Comparison of ENCODE assay signal across 2 cellular contexts in genomic region chr5:139997276-139997675, GRCh38.
A peak's percentile ranks its signal among the peaks of the same experiment; 100 is the strongest.
TF ChIP-seq lines count a peak whose summit lies in the region.

No MANE protein-coding gene starts in this region.

TF ChIP-seq in HepG2, 621 proteins besides CTCF, POLR2A, EP300 and RAD21:
- peak; percentile 91 for TF ChIP-seq ZNF652 (CRISPR knock-in tag; IDR thresholded peaks at IDR 0.05; ENCODE audit: borderline replicate concordance, low read depth)
- peak; percentile 49 for TF ChIP-seq HNF4A (CRISPR knock-in tag; IDR thresholded peaks at IDR 0.05)
- TF ChIP-seq ZNF274 (CRISPR knock-in tag; IDR thresholded peaks at IDR 0.05), result no peak

TF ChIP-seq in GM12878, 131 proteins besides CTCF, POLR2A, EP300 and RAD21:
- TF ChIP-seq SPI1 (IDR thresholded peaks at IDR 0.05; ENCODE audit: borderline replicate concordance, insufficient read depth, low read depth, low read length) (no peak), IKZF1 (conservative IDR thresholded peaks at IDR 0.05) (no peak), ZNF274 (IDR thresholded peaks at IDR 0.05; ENCODE audit: insufficient read depth, insufficient read length) (no peak), NR2C1 (IDR thresholded peaks at IDR 0.05) (no peak), GABPA (IDR thresholded peaks at IDR 0.05; ENCODE audit: low read depth) (no peak), ATF2 (IDR thresholded peaks at IDR 0.05; ENCODE audit: low read length) (no peak), BCL11A (IDR thresholded peaks at IDR 0.05; ENCODE audit: low read depth, low read length) (no peak), STAT3 (IDR thresholded peaks at IDR 0.05; ENCODE audit: low read depth, low read length) (no peak), NFXL1 (IDR thresholded peaks at IDR 0.05; ENCODE audit: borderline replicate concordance) (no peak), STAT1 (conservative IDR thresholded peaks at IDR 0.05) (no peak), TBL1XR1 (IDR thresholded peaks at IDR 0.05; ENCODE audit: low read depth, low read length) (no peak), EZH2 (IDR thresholded peaks at IDR 0.05; ENCODE audit: borderline replicate concordance, control insufficient read depth, low read depth, low read length) (no peak), NFYA (IDR thresholded peaks at IDR 0.05; ENCODE audit: borderline replicate concordance, low read depth, low read length) (no peak)
- TF ChIP-seq, protein P1, sequence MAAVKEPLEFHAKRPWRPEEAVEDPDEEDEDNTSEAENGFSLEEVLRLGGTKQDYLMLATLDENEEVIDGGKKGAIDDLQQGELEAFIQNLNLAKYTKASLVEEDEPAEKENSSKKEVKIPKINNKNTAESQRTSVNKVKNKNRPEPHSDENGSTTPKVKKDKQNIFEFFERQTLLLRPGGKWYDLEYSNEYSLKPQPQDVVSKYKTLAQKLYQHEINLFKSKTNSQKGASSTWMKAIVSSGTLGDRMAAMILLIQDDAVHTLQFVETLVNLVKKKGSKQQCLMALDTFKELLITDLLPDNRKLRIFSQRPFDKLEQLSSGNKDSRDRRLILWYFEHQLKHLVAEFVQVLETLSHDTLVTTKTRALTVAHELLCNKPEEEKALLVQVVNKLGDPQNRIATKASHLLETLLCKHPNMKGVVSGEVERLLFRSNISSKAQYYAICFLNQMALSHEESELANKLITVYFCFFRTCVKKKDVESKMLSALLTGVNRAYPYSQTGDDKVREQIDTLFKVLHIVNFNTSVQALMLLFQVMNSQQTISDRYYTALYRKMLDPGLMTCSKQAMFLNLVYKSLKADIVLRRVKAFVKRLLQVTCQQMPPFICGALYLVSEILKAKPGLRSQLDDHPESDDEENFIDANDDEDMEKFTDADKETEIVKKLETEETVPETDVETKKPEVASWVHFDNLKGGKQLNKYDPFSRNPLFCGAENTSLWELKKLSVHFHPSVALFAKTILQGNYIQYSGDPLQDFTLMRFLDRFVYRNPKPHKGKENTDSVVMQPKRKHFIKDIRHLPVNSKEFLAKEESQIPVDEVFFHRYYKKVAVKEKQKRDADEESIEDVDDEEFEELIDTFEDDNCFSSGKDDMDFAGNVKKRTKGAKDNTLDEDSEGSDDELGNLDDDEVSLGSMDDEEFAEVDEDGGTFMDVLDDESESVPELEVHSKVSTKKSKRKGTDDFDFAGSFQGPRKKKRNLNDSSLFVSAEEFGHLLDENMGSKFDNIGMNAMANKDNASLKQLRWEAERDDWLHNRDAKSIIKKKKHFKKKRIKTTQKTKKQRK (IDR thresholded peaks at IDR 0.05; ENCODE audit: low read depth, low read length), result no peak
- TF ChIP-seq, protein P2, sequence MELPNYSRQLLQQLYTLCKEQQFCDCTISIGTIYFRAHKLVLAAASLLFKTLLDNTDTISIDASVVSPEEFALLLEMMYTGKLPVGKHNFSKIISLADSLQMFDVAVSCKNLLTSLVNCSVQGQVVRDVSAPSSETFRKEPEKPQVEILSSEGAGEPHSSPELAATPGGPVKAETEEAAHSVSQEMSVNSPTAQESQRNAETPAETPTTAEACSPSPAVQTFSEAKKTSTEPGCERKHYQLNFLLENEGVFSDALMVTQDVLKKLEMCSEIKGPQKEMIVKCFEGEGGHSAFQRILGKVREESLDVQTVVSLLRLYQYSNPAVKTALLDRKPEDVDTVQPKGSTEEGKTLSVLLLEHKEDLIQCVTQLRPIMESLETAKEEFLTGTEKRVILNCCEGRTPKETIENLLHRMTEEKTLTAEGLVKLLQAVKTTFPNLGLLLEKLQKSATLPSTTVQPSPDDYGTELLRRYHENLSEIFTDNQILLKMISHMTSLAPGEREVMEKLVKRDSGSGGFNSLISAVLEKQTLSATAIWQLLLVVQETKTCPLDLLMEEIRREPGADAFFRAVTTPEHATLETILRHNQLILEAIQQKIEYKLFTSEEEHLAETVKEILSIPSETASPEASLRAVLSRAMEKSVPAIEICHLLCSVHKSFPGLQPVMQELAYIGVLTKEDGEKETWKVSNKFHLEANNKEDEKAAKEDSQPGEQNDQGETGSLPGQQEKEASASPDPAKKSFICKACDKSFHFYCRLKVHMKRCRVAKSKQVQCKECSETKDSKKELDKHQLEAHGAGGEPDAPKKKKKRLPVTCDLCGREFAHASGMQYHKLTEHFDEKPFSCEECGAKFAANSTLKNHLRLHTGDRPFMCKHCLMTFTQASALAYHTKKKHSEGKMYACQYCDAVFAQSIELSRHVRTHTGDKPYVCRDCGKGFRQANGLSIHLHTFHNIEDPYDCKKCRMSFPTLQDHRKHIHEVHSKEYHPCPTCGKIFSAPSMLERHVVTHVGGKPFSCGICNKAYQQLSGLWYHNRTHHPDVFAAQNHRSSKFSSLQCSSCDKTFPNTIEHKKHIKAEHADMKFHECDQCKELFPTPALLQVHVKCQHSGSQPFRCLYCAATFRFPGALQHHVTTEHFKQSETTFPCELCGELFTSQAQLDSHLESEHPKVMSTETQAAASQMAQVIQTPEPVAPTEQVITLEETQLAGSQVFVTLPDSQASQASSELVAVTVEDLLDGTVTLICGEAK (IDR thresholded peaks at IDR 0.05; ENCODE audit: borderline replicate concordance), result no peak
